In genomic region chr6:157942351-157942750, GRCh38 we compare ENCODE assay signal across 15 cellular contexts.
"Had no signal": no experiment of that assay in that cellular context is flagged by ENCODE, and none has a peak within 500 bp of the region (broad histone marks: within the 10 kb centered on the region; RNA-seq: fewer than 3 reads in every experiment).

No MANE protein-coding gene starts in this region.

- H3K36me3 ChIP-seq: colonic mucosa had no signal

- FAIRE-seq: frontal cortex, kidney had no signal

- H3K9me3 Mint-ChIP-seq: activated CD4-positive, alpha-beta memory T cell treated with anti-CD3 and anti-CD28 coated beads for 36 hours; mesothelial cell of epicardium; natural killer cell treated with Interleukin-12 subunit alpha and Interleukin-12 subunit beta and Interleukin-15 and Interleukin-18, amount 100 ng/mL, for 72 hours had no signal

- H3K4me1 Mint-ChIP-seq: mesothelial cell of epicardium had no signal

- H3K27ac ChIP-seq: colonic mucosa, left lung, right atrium auricular region, VCaP had no signal

- ATAC-seq: left lung; natural killer cell treated with Interleukin-12 subunit alpha and Interleukin-12 subunit beta and Interleukin-15 and Interleukin-18, amount 100 ng/mL, for 72 hours had no signal

- H3K4me3 Mint-ChIP-seq: activated CD4-positive, alpha-beta memory T cell treated with anti-CD3 and anti-CD28 coated beads for 36 hours; mesothelial cell of epicardium; natural killer cell treated with Interleukin-12 subunit alpha and Interleukin-12 subunit beta and Interleukin-15 and Interleukin-18, amount 100 ng/mL, for 72 hours had no signal

- H3K4me1 ChIP-seq: colonic mucosa, left lung, right atrium auricular region had no signal

- H3K4me3 ChIP-seq: colonic mucosa, left lung, right atrium auricular region had no signal

- H3K27ac Mint-ChIP-seq: activated CD4-positive, alpha-beta memory T cell treated with anti-CD3 and anti-CD28 coated beads for 36 hours; mesothelial cell of epicardium; natural killer cell treated with Interleukin-12 subunit alpha and Interleukin-12 subunit beta and Interleukin-15 and Interleukin-18, amount 100 ng/mL, for 72 hours had no signal

- H3K9me3 ChIP-seq: colonic mucosa, left lung, right atrium auricular region had no signal

- DNase-seq: activated CD4-positive, alpha-beta memory T cell treated with anti-CD3 and anti-CD28 coated beads for 36 hours; activated naive CD4-positive, alpha-beta T cell treated with anti-CD3 and anti-CD28 coated beads, Interleukin-2, amount 50 U/mL, for 16 hours; activated T-cell treated with anti-CD3 and anti-CD28 coated beads, Interleukin-2, amount 50 U/mL, for 1 hour; amniotic stem cell; colonic mucosa; erythroblast; head of caudate nucleus; kidney; left lung; T-helper 2 cell had no signal

- H3K27me3 Mint-ChIP-seq: activated CD4-positive, alpha-beta memory T cell treated with anti-CD3 and anti-CD28 coated beads for 36 hours had no signal

- H3K27me3 ChIP-seq: colonic mucosa, left lung, right atrium auricular region had no signal
